Comparison of ENCODE assay signal across 22 cellular contexts in genomic region chr19:33404506-33404905, GRCh38. TPM values are rescaled to one million over a fixed set of nuclear protein-coding genes. Genes with fewer than 3 reads are reported as not detected.
DNase-seq lines count a peak whose midpoint lies in the region; ATAC-seq, FAIRE-seq and TF ChIP-seq lines count a peak whose summit lies in the region.
"Had no signal": no experiment of that assay in that cellular context is flagged by ENCODE, and none has a peak within 500 bp of the region (broad histone marks: within the 10 kb centered on the region; RNA-seq: fewer than 3 reads in every experiment).

No MANE protein-coding gene starts in this region.

- H3K9me3 ChIP-seq in BLaER1 (no peaks in the 10 kb centered on the region), small intestine (ENCODE audit: control insufficient read depth, low read depth) (no peaks in the 10 kb centered on the region)
- H3K9me3 ChIP-seq: gastroesophageal sphincter, prostate gland, SJCRH30 had no signal

- 70 to 90% (median 87%) methylated on average over 6 of the region's 6 CpGs for WGBS in small intestine, 3 donors

- H3K27ac ChIP-seq in BLaER1, result peak overlapping the region; percentile 72; the same call in 1 of the 2 replicates
- peak overlapping the region in 1 of 2 donors; percentile 82 for H3K27ac ChIP-seq in small intestine (ENCODE audit: low read depth in 1 of 2, low read length in 1 of 2)
- H3K27ac ChIP-seq: prostate gland, SJCRH30 had no signal

- ATAC-seq in GM21526 (IDR thresholded peaks at IDR 0.05; ENCODE audit: low FRiP score, unreplicated experiment), result no peak
- no peak for ATAC-seq in HG02973 (IDR thresholded peaks at IDR 0.05; ENCODE audit: unreplicated experiment)
- ATAC-seq: activated naive CD8-positive, alpha-beta T cell treated with anti-CD3 and anti-CD28 coated beads, Interleukin-2, amount 50 U/mL, for 24 hours; activated T-cell treated with anti-CD3 and anti-CD28 coated beads, Interleukin-2, amount 50 U/mL, for 72 hours; naive thymus-derived CD8-positive, alpha-beta T cell; stimulated activated memory B cell treated with anti-CD40 and anti-IgM and Interleukin-4, amounts not matched to agents 10 μg/mL and 1 μg/mL and 100 μg/mL, for 72 hours had no signal

- no peak overlapping the region for H3K9ac ChIP-seq in BLaER1

- H3K4me3 ChIP-seq in BLaER1 (no peak overlapping the region), small intestine (ENCODE audit: low read depth in 1 of 2, low read length in 2 of 2) (no peak overlapping the region)
- H3K4me3 ChIP-seq: gastroesophageal sphincter, lung, prostate gland, SJCRH30 had no signal

- H3K4me1 Mint-ChIP-seq in nephron progenitor cell, result no peaks in the 10 kb centered on the region
- peaks cover 4% of the 10 kb centered on the region for H3K4me1 Mint-ChIP-seq in activated T-helper 1 cell treated with anti-CD3 and anti-CD28 coated beads, Interleukin-12 subunit alpha, Interleukin-12 subunit beta, Interleukin-2, Interleukin-4 antibody, amounts not matched to agents 30 ng/mL and 10 ng/mL and 1 ng/mL, durations not matched to agents 14 hours and 24 hours and 36 hours (ENCODE audit: low read depth)
- H3K4me1 Mint-ChIP-seq: activated naive CD8-positive, alpha-beta T cell treated with anti-CD3 and anti-CD28 coated beads, Interleukin-2, amount 50 U/mL, for 24 hours; CD8-positive, alpha-beta memory T cell had no signal

- H3K36me3 ChIP-seq in BLaER1 (no peaks in the 10 kb centered on the region), small intestine (ENCODE audit: control insufficient read depth in 2 of 2, insufficient read depth in 2 of 2, low read length in 2 of 2) (peaks cover 0 to under 1% of the 10 kb centered on the region in 2 donors)
- H3K36me3 ChIP-seq: prostate gland, SJCRH30 had no signal

- no peak for FAIRE-seq in small intestine (lab: Jason Lieb, UNC)

- H3K4me1 ChIP-seq in BLaER1, result peaks cover 51% of the 10 kb centered on the region
- peaks cover 0 to 5% of the 10 kb centered on the region in 2 donors for H3K4me1 ChIP-seq in small intestine (ENCODE audit: control insufficient read depth in 2 of 2, insufficient read depth in 1 of 2, low read depth in 1 of 2, low read length in 1 of 2)
- H3K4me1 ChIP-seq: prostate gland had no signal

- peaks cover 4% of the 10 kb centered on the region for H3K27me3 Mint-ChIP-seq in nephron progenitor cell (ENCODE audit: low read depth, poor library complexity)
- no peaks in the 10 kb centered on the region for H3K27me3 Mint-ChIP-seq in activated T-helper 1 cell treated with anti-CD3 and anti-CD28 coated beads, Interleukin-12 subunit alpha, Interleukin-12 subunit beta, Interleukin-2, Interleukin-4 antibody, amounts not matched to agents 30 ng/mL and 10 ng/mL and 1 ng/mL, durations not matched to agents 14 hours and 24 hours and 36 hours (ENCODE audit: insufficient read depth)
- H3K27me3 Mint-ChIP-seq: activated naive CD8-positive, alpha-beta T cell treated with anti-CD3 and anti-CD28 coated beads, Interleukin-2, amount 50 U/mL, for 24 hours; naive thymus-derived CD8-positive, alpha-beta T cell; stimulated activated memory B cell treated with anti-CD40 and anti-IgM and Interleukin-4, amounts not matched to agents 10 μg/mL and 1 μg/mL and 100 μg/mL, for 72 hours had no signal

- no peaks in the 10 kb centered on the region for H3K9me3 Mint-ChIP-seq in nephron progenitor cell
- H3K9me3 Mint-ChIP-seq in activated T-helper 1 cell treated with anti-CD3 and anti-CD28 coated beads, Interleukin-12 subunit alpha, Interleukin-12 subunit beta, Interleukin-2, Interleukin-4 antibody, amounts not matched to agents 30 ng/mL and 10 ng/mL and 1 ng/mL, durations not matched to agents 14 hours and 24 hours and 36 hours, result no peaks in the 10 kb centered on the region
- H3K9me3 Mint-ChIP-seq: activated naive CD8-positive, alpha-beta T cell treated with anti-CD3 and anti-CD28 coated beads, Interleukin-2, amount 50 U/mL, for 24 hours; activated T-cell treated with anti-CD3 and anti-CD28 coated beads, Interleukin-2, amount 50 U/mL, for 72 hours; CD8-positive, alpha-beta memory T cell; naive thymus-derived CD8-positive, alpha-beta T cell; stimulated activated memory B cell treated with anti-CD40 and anti-IgM and Interleukin-4, amounts not matched to agents 10 μg/mL and 1 μg/mL and 100 μg/mL, for 72 hours had no signal

- H3K4me3 Mint-ChIP-seq in nephron progenitor cell, result no peak overlapping the region
- no peak overlapping the region for H3K4me3 Mint-ChIP-seq in activated T-helper 1 cell treated with anti-CD3 and anti-CD28 coated beads, Interleukin-12 subunit alpha, Interleukin-12 subunit beta, Interleukin-2, Interleukin-4 antibody, amounts not matched to agents 30 ng/mL and 10 ng/mL and 1 ng/mL, durations not matched to agents 14 hours and 24 hours and 36 hours
- H3K4me3 Mint-ChIP-seq: activated naive CD8-positive, alpha-beta T cell treated with anti-CD3 and anti-CD28 coated beads, Interleukin-2, amount 50 U/mL, for 24 hours; activated T-cell treated with anti-CD3 and anti-CD28 coated beads, Interleukin-2, amount 50 U/mL, for 72 hours; CD8-positive, alpha-beta memory T cell; naive thymus-derived CD8-positive, alpha-beta T cell; stimulated activated memory B cell treated with anti-CD40 and anti-IgM and Interleukin-4, amounts not matched to agents 10 μg/mL and 1 μg/mL and 100 μg/mL, for 72 hours had no signal

- no peak for TF ChIP-seq CTCF in nephron progenitor cell (IDR thresholded peaks at IDR 0.05)

- no peaks in the 10 kb centered on the region for H3K36me3 Mint-ChIP-seq in nephron progenitor cell (ENCODE audit: low read depth)
- H3K36me3 Mint-ChIP-seq in activated T-helper 1 cell treated with anti-CD3 and anti-CD28 coated beads, Interleukin-12 subunit alpha, Interleukin-12 subunit beta, Interleukin-2, Interleukin-4 antibody, amounts not matched to agents 30 ng/mL and 10 ng/mL and 1 ng/mL, durations not matched to agents 14 hours and 24 hours and 36 hours (ENCODE audit: low read depth), result no peaks in the 10 kb centered on the region
- H3K36me3 Mint-ChIP-seq: naive thymus-derived CD8-positive, alpha-beta T cell had no signal

- H3K27ac Mint-ChIP-seq in nephron progenitor cell, result peak overlapping the region; percentile 23
- H3K27ac Mint-ChIP-seq in activated T-helper 1 cell treated with anti-CD3 and anti-CD28 coated beads, Interleukin-12 subunit alpha, Interleukin-12 subunit beta, Interleukin-2, Interleukin-4 antibody, amounts not matched to agents 30 ng/mL and 10 ng/mL and 1 ng/mL, durations not matched to agents 14 hours and 24 hours and 36 hours, result no peak overlapping the region
- H3K27ac Mint-ChIP-seq: activated naive CD8-positive, alpha-beta T cell treated with anti-CD3 and anti-CD28 coated beads, Interleukin-2, amount 50 U/mL, for 24 hours; activated T-cell treated with anti-CD3 and anti-CD28 coated beads, Interleukin-2, amount 50 U/mL, for 72 hours; stimulated activated memory B cell treated with anti-CD40 and anti-IgM and Interleukin-4, amounts not matched to agents 10 μg/mL and 1 μg/mL and 100 μg/mL, for 72 hours had no signal

- H3K27me3 ChIP-seq in BLaER1, result no peaks in the 10 kb centered on the region
- no peaks in the 10 kb centered on the region for H3K27me3 ChIP-seq in small intestine (ENCODE audit: control insufficient read depth in 2 of 2, insufficient read depth in 2 of 2, low read length in 2 of 2)
- H3K27me3 ChIP-seq: gastroesophageal sphincter, SJCRH30 had no signal

- H3K4me2 ChIP-seq in BLaER1, result peak overlapping the region; percentile 85

- DNase-seq in NOMO-1 treated with DMSO at 0.1 percent for 48 hours (lab: John Stamatoyannopoulos, UW; ENCODE audit: unreplicated experiment) (peak; percentile 48), globus pallidus (ENCODE audit: low spot score) (peak; percentile 21), nephron progenitor cell (no peak), small intestine (no peak)
- no peak for DNase-seq in activated T-helper 1 cell treated with anti-CD3 and anti-CD28 coated beads, Interleukin-12 subunit alpha, Interleukin-12 subunit beta, Interleukin-2, Interleukin-4 antibody, amounts not matched to agents 30 ng/mL and 10 ng/mL and 1 ng/mL, durations not matched to agents 14 hours and 24 hours and 36 hours (ENCODE audit: low spot score)
- DNase-seq: activated naive CD8-positive, alpha-beta T cell treated with anti-CD3 and anti-CD28 coated beads, Interleukin-2, amount 50 U/mL, for 24 hours; activated T-cell treated with anti-CD3 and anti-CD28 coated beads, Interleukin-2, amount 50 U/mL, for 72 hours; DMS79 treated with DMSO at 0.1 percent for 48 hours; GOT3; naive thymus-derived CD8-positive, alpha-beta T cell; NCI-H1694; NCI-H446; SJCRH30; trophoblast cell had no signal

- intact Hi-C loops in activated T-helper 1 cell treated with anti-CD3 and anti-CD28 coated beads, Interleukin-12 subunit alpha, Interleukin-12 subunit beta, Interleukin-2, Interleukin-4 antibody, amounts not matched to agents 30 ng/mL and 10 ng/mL and 1 ng/mL, durations not matched to agents 14 hours and 24 hours and 36 hours (cut with micrococcal nuclease), result no loop called here

- H4K20me1 ChIP-seq in BLaER1, result no peaks in the 10 kb centered on the region

RNA-seq across cellular contexts. Expression of gene CEBPG, which starts 31.0 kb away (rescaled TPM):
- total RNA-seq in activated T-helper 1 cell treated with anti-CD3 and anti-CD28 coated beads, Interleukin-12 subunit alpha, Interleukin-12 subunit beta, Interleukin-2, Interleukin-4 antibody, amounts not matched to agents 30 ng/mL and 10 ng/mL and 1 ng/mL, durations not matched to agents 14 hours and 24 hours and 36 hours, result 30.4 and 31.3 TPM in 2 replicates
- 10 to 100 TPM; 48.6 to 68.4 (median 67.1) TPM for polyA plus RNA-seq in small intestine

Comparison
In these comparisons a context has a peak if more than half of its experiments do, and no peak if none do; other contexts are left out.
1. DNase-seq: peak in NOMO-1 treated with DMSO at 0.1 percent for 48 hours (single experiment) and globus pallidus (single experiment); none in nephron progenitor cell (single experiment), activated T-helper 1 cell treated with anti-CD3 and anti-CD28 coated beads, Interleukin-12 subunit alpha, Interleukin-12 subunit beta, Interleukin-2, Interleukin-4 antibody, amounts not matched to agents 30 ng/mL and 10 ng/mL and 1 ng/mL, durations not matched to agents 14 hours and 24 hours and 36 hours (single experiment) and small intestine (single experiment).